In the genomic region with DNA sequence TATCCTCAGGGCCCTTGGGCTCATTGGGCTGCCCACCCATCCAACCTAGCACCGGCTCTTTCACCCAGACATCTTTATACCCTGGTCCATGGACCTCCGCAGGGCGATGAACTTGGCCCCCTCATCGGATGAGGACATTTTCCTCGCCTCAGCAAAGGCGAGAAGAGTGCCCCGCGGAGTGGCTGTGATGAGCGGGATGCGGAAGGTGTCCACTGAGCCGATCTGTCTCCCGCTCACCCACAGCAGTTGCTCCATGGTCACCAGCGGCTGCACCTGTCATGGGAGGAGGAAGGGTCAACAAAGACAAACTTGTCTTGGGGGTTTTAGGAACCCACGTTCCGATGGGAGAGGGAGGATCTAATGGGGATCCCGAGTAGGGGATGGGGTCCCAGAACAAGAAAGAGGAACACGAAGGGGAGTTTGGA, we compare ENCODE assay signal across 1 cellular context.
TF ChIP-seq lines count a peak whose summit lies in the region.

No MANE protein-coding gene starts in this region.

TF ChIP-seq in SK-N-SH treated with all-trans-retinoic acid at 6 μM for 48 hours, 23 proteins besides CTCF, POLR2A, EP300 and RAD21 (continued from another document):
- TF ChIP-seq, protein P1, sequence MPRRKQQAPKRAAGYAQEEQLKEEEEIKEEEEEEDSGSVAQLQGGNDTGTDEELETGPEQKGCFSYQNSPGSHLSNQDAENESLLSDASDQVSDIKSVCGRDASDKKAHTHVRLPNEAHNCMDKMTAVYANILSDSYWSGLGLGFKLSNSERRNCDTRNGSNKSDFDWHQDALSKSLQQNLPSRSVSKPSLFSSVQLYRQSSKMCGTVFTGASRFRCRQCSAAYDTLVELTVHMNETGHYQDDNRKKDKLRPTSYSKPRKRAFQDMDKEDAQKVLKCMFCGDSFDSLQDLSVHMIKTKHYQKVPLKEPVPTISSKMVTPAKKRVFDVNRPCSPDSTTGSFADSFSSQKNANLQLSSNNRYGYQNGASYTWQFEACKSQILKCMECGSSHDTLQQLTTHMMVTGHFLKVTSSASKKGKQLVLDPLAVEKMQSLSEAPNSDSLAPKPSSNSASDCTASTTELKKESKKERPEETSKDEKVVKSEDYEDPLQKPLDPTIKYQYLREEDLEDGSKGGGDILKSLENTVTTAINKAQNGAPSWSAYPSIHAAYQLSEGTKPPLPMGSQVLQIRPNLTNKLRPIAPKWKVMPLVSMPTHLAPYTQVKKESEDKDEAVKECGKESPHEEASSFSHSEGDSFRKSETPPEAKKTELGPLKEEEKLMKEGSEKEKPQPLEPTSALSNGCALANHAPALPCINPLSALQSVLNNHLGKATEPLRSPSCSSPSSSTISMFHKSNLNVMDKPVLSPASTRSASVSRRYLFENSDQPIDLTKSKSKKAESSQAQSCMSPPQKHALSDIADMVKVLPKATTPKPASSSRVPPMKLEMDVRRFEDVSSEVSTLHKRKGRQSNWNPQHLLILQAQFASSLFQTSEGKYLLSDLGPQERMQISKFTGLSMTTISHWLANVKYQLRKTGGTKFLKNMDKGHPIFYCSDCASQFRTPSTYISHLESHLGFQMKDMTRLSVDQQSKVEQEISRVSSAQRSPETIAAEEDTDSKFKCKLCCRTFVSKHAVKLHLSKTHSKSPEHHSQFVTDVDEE (CRISPR knock-in tag; IDR thresholded peaks at IDR 0.05), result no peak
- TF ChIP-seq TOX (CRISPR knock-in tag; IDR thresholded peaks at IDR 0.05; ENCODE audit: borderline replicate concordance), result no peak
- no peak for TF ChIP-seq ZNF8 (CRISPR knock-in tag; IDR thresholded peaks at IDR 0.05)
- TF ChIP-seq, protein P2, sequence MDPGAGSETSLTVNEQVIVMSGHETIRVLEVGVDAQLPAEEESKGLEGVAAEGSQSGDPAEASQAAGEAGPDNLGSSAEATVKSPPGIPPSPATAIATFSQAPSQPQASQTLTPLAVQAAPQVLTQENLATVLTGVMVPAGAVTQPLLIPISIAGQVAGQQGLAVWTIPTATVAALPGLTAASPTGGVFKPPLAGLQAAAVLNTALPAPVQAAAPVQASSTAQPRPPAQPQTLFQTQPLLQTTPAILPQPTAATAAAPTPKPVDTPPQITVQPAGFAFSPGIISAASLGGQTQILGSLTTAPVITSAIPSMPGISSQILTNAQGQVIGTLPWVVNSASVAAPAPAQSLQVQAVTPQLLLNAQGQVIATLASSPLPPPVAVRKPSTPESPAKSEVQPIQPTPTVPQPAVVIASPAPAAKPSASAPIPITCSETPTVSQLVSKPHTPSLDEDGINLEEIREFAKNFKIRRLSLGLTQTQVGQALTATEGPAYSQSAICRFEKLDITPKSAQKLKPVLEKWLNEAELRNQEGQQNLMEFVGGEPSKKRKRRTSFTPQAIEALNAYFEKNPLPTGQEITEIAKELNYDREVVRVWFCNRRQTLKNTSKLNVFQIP (CRISPR knock-in tag; IDR thresholded peaks at IDR 0.05; ENCODE audit: borderline replicate concordance, low read depth), result no peak
- TF ChIP-seq, protein P3, sequence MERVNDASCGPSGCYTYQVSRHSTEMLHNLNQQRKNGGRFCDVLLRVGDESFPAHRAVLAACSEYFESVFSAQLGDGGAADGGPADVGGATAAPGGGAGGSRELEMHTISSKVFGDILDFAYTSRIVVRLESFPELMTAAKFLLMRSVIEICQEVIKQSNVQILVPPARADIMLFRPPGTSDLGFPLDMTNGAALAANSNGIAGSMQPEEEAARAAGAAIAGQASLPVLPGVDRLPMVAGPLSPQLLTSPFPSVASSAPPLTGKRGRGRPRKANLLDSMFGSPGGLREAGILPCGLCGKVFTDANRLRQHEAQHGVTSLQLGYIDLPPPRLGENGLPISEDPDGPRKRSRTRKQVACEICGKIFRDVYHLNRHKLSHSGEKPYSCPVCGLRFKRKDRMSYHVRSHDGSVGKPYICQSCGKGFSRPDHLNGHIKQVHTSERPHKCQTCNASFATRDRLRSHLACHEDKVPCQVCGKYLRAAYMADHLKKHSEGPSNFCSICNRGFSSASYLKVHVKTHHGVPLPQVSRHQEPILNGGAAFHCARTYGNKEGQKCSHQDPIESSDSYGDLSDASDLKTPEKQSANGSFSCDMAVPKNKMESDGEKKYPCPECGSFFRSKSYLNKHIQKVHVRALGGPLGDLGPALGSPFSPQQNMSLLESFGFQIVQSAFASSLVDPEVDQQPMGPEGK (CRISPR knock-in tag; IDR thresholded peaks at IDR 0.05; ENCODE audit: borderline replicate concordance), result no peak
- no peak for TF ChIP-seq ISL1 (CRISPR knock-in tag; IDR thresholded peaks at IDR 0.05)
- no peak for TF ChIP-seq PPARA (CRISPR knock-in tag; IDR thresholded peaks at IDR 0.05; ENCODE audit: borderline replicate concordance)
- no peak for TF ChIP-seq CSDC2 (CRISPR knock-in tag; IDR thresholded peaks at IDR 0.05)
- TF ChIP-seq ZFP30 (CRISPR knock-in tag; IDR thresholded peaks at IDR 0.05), result no peak
- TF ChIP-seq ZC3H10 (CRISPR knock-in tag; IDR thresholded peaks at IDR 0.05), result no peak
- TF ChIP-seq ZNF565 (CRISPR knock-in tag; conservative IDR thresholded peaks at IDR 0.05; ENCODE audit: low read depth), result no peak
